Comparison of ENCODE assay signal across 14 cellular contexts in genomic region chr2:6556755-6557154, GRCh38.
DNase-seq lines count a peak whose midpoint lies in the region; FAIRE-seq and TF ChIP-seq lines count a peak whose summit lies in the region.
"Had no signal": no experiment of that assay in that cellular context is flagged by ENCODE, and none has a peak within 500 bp of the region (broad histone marks: within the 10 kb centered on the region; RNA-seq: fewer than 3 reads in every experiment).

No MANE protein-coding gene starts in this region.

- H3K4me3 ChIP-seq in H1 (ENCODE audit: extremely low read depth in 1 of 4, insufficient read depth in 2 of 4, low read depth in 3 of 4, low read length in 4 of 4) = no peak overlapping the region
- no peak overlapping the region for H3K4me3 ChIP-seq in mesendoderm (ENCODE audit: low read length)

- H4K5ac ChIP-seq in H1 (ENCODE audit: insufficient read length, low read depth, low read length) = no peak overlapping the region
- no peak overlapping the region for H4K5ac ChIP-seq in mesendoderm (ENCODE audit: low read length)

- CTCF ChIA-PET in H1 (lab: Charles Lee; ENCODE audit: partially characterized antibody) = interaction anchor here (0.7 to 0.8 kb wide), 2 partner anchors 31 to 136 kb away, joined by 3 read pairs; no protein-coding TSS in a partner anchor

- H3K23ac ChIP-seq in H1 (ENCODE audit: insufficient read length) (no peak overlapping the region), mesendoderm (ENCODE audit: low read length) (no peak overlapping the region)

- H3K27me3 ChIP-seq in H1 (replicated peaks in 1 of 4; ENCODE audit: control insufficient read depth in 3 of 4, extremely low read depth in 1 of 4, insufficient read depth in 3 of 4, low read length in 3 of 4) (no peaks in the 10 kb centered on the region), mesendoderm (ENCODE audit: insufficient read depth, low read length, poor library complexity) (no peaks in the 10 kb centered on the region)

- in situ Hi-C loops in Caki2 (cut with HindIII; ENCODE audit: low pct_unique_long_range_greater_than_20kb, low sequenced_read_pairs) = no loop called here

- no peak overlapping the region for H2BK12ac ChIP-seq in H1 (ENCODE audit: low read depth, low read length)

- H2AK5ac ChIP-seq in H1 (ENCODE audit: low read depth, low read length) (no peak overlapping the region), mesendoderm (ENCODE audit: low read length) (no peak overlapping the region)

- H3K18ac ChIP-seq in H1 (ENCODE audit: extremely low read depth, low read length) = no peak overlapping the region
- H3K18ac ChIP-seq in mesendoderm (ENCODE audit: low read length) = no peak overlapping the region

- H2BK120ac ChIP-seq in H1 (replicated peaks; ENCODE audit: low read depth, low read length) (no peak overlapping the region), mesendoderm (ENCODE audit: low read depth, low read length) (no peak overlapping the region)

- TF ChIP-seq POLR2A in H1 (IDR thresholded peaks at IDR 0.05; ENCODE audit: control extremely low read depth in 1 of 2, low read depth in 2 of 2, low read length in 2 of 2) = no peak

- no peak overlapping the region for H2BK20ac ChIP-seq in H1 (ENCODE audit: low read length)

- H4K8ac ChIP-seq in H1 (ENCODE audit: extremely low read depth, insufficient read depth, low read length) (no peak overlapping the region), mesendoderm (ENCODE audit: low read depth, low read length) (no peak overlapping the region)

- H3K23me2 ChIP-seq in H1 (ENCODE audit: low read depth, low read length) = no peaks in the 10 kb centered on the region

- H2AFZ ChIP-seq in H1 (ENCODE audit: low read length) = no peak overlapping the region

- no peaks in the 10 kb centered on the region for H4K20me1 ChIP-seq in H1 (replicated peaks in 1 of 2; ENCODE audit: control insufficient read depth in 1 of 2, insufficient read depth in 2 of 2, low read length in 2 of 2)

- H3K27ac ChIP-seq in H1 (ENCODE audit: low read depth, low read length) (no peak overlapping the region), mesendoderm (ENCODE audit: low read depth, low read length) (no peak overlapping the region)

- H3K36me3 ChIP-seq in H1 (ENCODE audit: control insufficient read depth in 2 of 4, insufficient read depth in 4 of 4, low read length in 3 of 4) (no peaks in the 10 kb centered on the region), mesendoderm (ENCODE audit: control insufficient read depth, insufficient read depth, low read length) (no peaks in the 10 kb centered on the region)

- DNase-seq in Caki2 (ENCODE audit: low read depth) = peak; percentile 52
- peak; percentile 5 for DNase-seq in M059J (ENCODE audit: low read depth)
- no peak for DNase-seq in H1 (ENCODE audit: low read depth in 1 of 2, low spot score in 2 of 2)
- DNase-seq in mesendoderm = peak; percentile 75
- DNase-seq in anterior cingulate cortex (lab: John Stamatoyannopoulos, UW) = no peak
- no peak for DNase-seq in HuH-7.5 (ENCODE audit: low spot score)
- DNase-seq in AML-193 (lab: John Stamatoyannopoulos, UW) = no peak
- DNase-seq in mesenteric fat pad (ENCODE audit: low spot score) = no peak
- DNase-seq: C1 segment of cervical spinal cord, cortex of kidney, head of caudate nucleus, NCI-H446, right cardiac atrium, SHP77 had no signal

- H2BK5ac ChIP-seq in H1 (ENCODE audit: low read depth, low read length) (no peak overlapping the region), mesendoderm (ENCODE audit: low read length) (no peak overlapping the region)

- peaks cover 0 to 6% (median 1%) of the 10 kb centered on the region in 4 experiments; a peak in 2 of 7 replicates for H3K4me1 ChIP-seq in H1 (replicated peaks in 1 of 4; ENCODE audit: control insufficient read depth in 3 of 4, insufficient read depth in 4 of 4, low read length in 3 of 4)
- peaks cover 2% of the 10 kb centered on the region for H3K4me1 ChIP-seq in mesendoderm (ENCODE audit: control insufficient read depth, low read depth, low read length)

- TF ChIP-seq RAD21 in H1 (IDR thresholded peaks at IDR 0.05 in 1 of 2, conservative IDR thresholded peaks at IDR 0.05 in 1 of 2; ENCODE audit: low read depth in 2 of 2, low read length in 2 of 2) = no peak

- H3K56ac ChIP-seq in H1 (replicated peaks; ENCODE audit: insufficient read length, low read depth, low read length) (no peak overlapping the region), mesendoderm (ENCODE audit: low read length) (no peak overlapping the region)

- H4K91ac ChIP-seq in H1 (replicated peaks; ENCODE audit: insufficient read length, low read length) = no peak overlapping the region

- H3K79me1 ChIP-seq in H1 (ENCODE audit: low read depth, low read length) (no peaks in the 10 kb centered on the region), mesendoderm (ENCODE audit: low read length) (no peaks in the 10 kb centered on the region)

- FAIRE-seq in H1 (lab: Jason Lieb, UNC) = no peak

- H3K9ac ChIP-seq in H1 (replicated peaks in 1 of 4; ENCODE audit: extremely low read depth in 1 of 4, low read depth in 3 of 4, low read length in 3 of 4) (no peak overlapping the region), mesendoderm (ENCODE audit: low read length) (no peak overlapping the region)

- H3K4ac ChIP-seq in H1 (replicated peaks; ENCODE audit: insufficient read length, low read depth, low read length) (no peak overlapping the region), mesendoderm (ENCODE audit: low read depth, low read length) (no peak overlapping the region)

- WGBS in H1 (ENCODE audit: extremely low coverage in 1 of 2, insufficient coverage in 1 of 2, insufficient read length in 1 of 2, insufficient replicate concordance in 2 of 2, low coverage in 1 of 2, low lambda C conversion rate in 2 of 2, missing lambda C conversion rate in 1 of 2), 2 experiments = 87% methylated on average over 3 of the region's 3 CpGs; no CpG with 5 or more reads in 1 of the 2 experiments
- no CpG with 5 or more reads among the region's 3 CpGs for WGBS in mesendoderm (ENCODE audit: extremely low coverage, insufficient coverage, low lambda C conversion rate)

- TF ChIP-seq EP300 in H1 (IDR thresholded peaks at IDR 0.05; ENCODE audit: borderline replicate concordance in 1 of 2, low read depth in 2 of 2, low read length in 2 of 2) = no peak

- no peak overlapping the region for H3K4me2 ChIP-seq in H1 (ENCODE audit: insufficient read depth in 1 of 2, low read depth in 2 of 2, low read length in 2 of 2)
- no peak overlapping the region for H3K4me2 ChIP-seq in mesendoderm (ENCODE audit: low read length)

- H3K14ac ChIP-seq in H1 (ENCODE audit: insufficient read length) = no peak overlapping the region

- H3K79me2 ChIP-seq in H1 (ENCODE audit: control insufficient read depth in 1 of 2, insufficient read depth in 2 of 2, low read length in 2 of 2) (no peaks in the 10 kb centered on the region), mesendoderm (ENCODE audit: control insufficient read depth, insufficient read depth, low read length) (no peaks in the 10 kb centered on the region)

- POLR2A ChIA-PET in H1 (lab: Charles Lee; ENCODE audit: partially characterized antibody) = no interaction called here

- H2BK15ac ChIP-seq in H1 (ENCODE audit: low read length) = no peak overlapping the region
- H2BK15ac ChIP-seq in mesendoderm (replicated peaks; ENCODE audit: low read depth) = no peak overlapping the region

- TF ChIP-seq CTCF in H1 (IDR thresholded peaks at IDR 0.05; ENCODE audit: control extremely low read depth in 1 of 3, insufficient read depth in 1 of 3, low read depth in 1 of 3, low read length in 3 of 3) = no peak

- peaks cover 0 to under 1% of the 10 kb centered on the region in 2 experiments; a peak in 1 of 4 replicates for H3K9me3 ChIP-seq in H1 (ENCODE audit: insufficient read depth in 2 of 2, low read depth in 1 of 2, low read length in 1 of 2)

TF ChIP-seq in H1, 55 proteins besides CTCF, POLR2A, EP300 and RAD21:
- TF ChIP-seq USF2 (IDR thresholded peaks at IDR 0.05; ENCODE audit: low read length) (no peak), JUND (IDR thresholded peaks at IDR 0.05; ENCODE audit: low read length) (peak; percentile 46; the same call in 1 of the 2 replicates), POLR2AphosphoS5 (IDR thresholded peaks at IDR 0.05; ENCODE audit: low read depth, low read length) (no peak), ATF2 (IDR thresholded peaks at IDR 0.05; ENCODE audit: low read length) (no peak), MAFK (IDR thresholded peaks at IDR 0.05; ENCODE audit: low read depth, low read length) (no peak)

Comparison
In these comparisons a context has a peak if more than half of its experiments do, and no peak if none do; other contexts are left out.
1. DNase-seq: peak in Caki2 (single experiment), M059J (single experiment) and mesendoderm (single experiment); none in H1 (0 of 2), anterior cingulate cortex (0 of 58), HuH-7.5 (single experiment), AML-193 (0 of 2) and mesenteric fat pad (single experiment).